ENCODE assay signal across 9 cellular contexts in genomic region chr1:18299441-18300338, GRCh38.
A peak's percentile ranks its signal among the peaks of the same experiment; 100 is the strongest.
DNase-seq lines count a peak whose midpoint lies in the region; ATAC-seq and TF ChIP-seq lines count a peak whose summit lies in the region.
"Had no signal": no experiment of that assay in that cellular context is flagged by ENCODE, and none has a peak within 500 bp of the region (broad histone marks: within the 10 kb centered on the region; RNA-seq: fewer than 3 reads in every experiment).

No MANE protein-coding gene starts in this region.

- no peak for ATAC-seq in activated T-helper 17 cell treated with anti-CD3 and anti-CD28 coated beads, Interleukin-2, amount 50 U/mL, for 72 hours (replicated peaks)
- no peak for ATAC-seq in stimulated activated naive B cell treated with anti-CD40 and anti-IgM and Interleukin-4, amounts not matched to agents 10 μg/mL and 1 μg/mL and 100 μg/mL, for 72 hours (replicated peaks)
- ATAC-seq in HG02981 (IDR thresholded peaks at IDR 0.05; ENCODE audit: unreplicated experiment), result no peak

- DNase-seq in AG09319 (ENCODE audit: extremely low read depth, low read depth), result no peak
- peak; percentile 88 for DNase-seq in NCI-H748 (lab: John Stamatoyannopoulos, UW; ENCODE audit: unreplicated experiment)
- DNase-seq in endodermal cell, result peak; percentile 82
- DNase-seq in stimulated activated CD8-positive, alpha-beta memory T cell treated with anti-CD3 and anti-CD28 coated beads, Interleukin-4, amount 100 ng/mL, for 48 hours, result peak; percentile 37
- no peak for DNase-seq in stimulated activated naive B cell treated with anti-CD40 and anti-IgM and Interleukin-4, amounts not matched to agents 10 μg/mL and 1 μg/mL and 100 μg/mL, for 72 hours

- H3K9me3 ChIP-seq in endodermal cell (ENCODE audit: control insufficient read depth, low read length), result no peaks in the 10 kb centered on the region

- no peaks in the 10 kb centered on the region for H3K9me3 Mint-ChIP-seq in endodermal cell
- no peaks in the 10 kb centered on the region for H3K9me3 Mint-ChIP-seq in activated T-helper 17 cell treated with anti-CD3 and anti-CD28 coated beads, Interleukin-2, amount 50 U/mL, for 72 hours
- H3K9me3 Mint-ChIP-seq in stimulated activated naive B cell treated with anti-CD40 and anti-IgM and Interleukin-4, amounts not matched to agents 10 μg/mL and 1 μg/mL and 100 μg/mL, for 72 hours, result no peaks in the 10 kb centered on the region
- H3K9me3 Mint-ChIP-seq: dendritic cell treated with granulocyte-macrophage colony-stimulating factor and Interleukin-4, amounts not matched to agents 40 ng/mL and 50 ng/mL, for 4 days had no signal

- no peaks in the 10 kb centered on the region for H3K27me3 ChIP-seq in endodermal cell (ENCODE audit: control insufficient read depth, insufficient read depth, low read length, poor library complexity, severe bottlenecking)

- H3K4me3 Mint-ChIP-seq in endodermal cell, result no peak overlapping the region
- H3K4me3 Mint-ChIP-seq in activated T-helper 17 cell treated with anti-CD3 and anti-CD28 coated beads, Interleukin-2, amount 50 U/mL, for 72 hours, result no peak overlapping the region
- H3K4me3 Mint-ChIP-seq in stimulated activated naive B cell treated with anti-CD40 and anti-IgM and Interleukin-4, amounts not matched to agents 10 μg/mL and 1 μg/mL and 100 μg/mL, for 72 hours, result no peak overlapping the region
- H3K4me3 Mint-ChIP-seq: dendritic cell treated with granulocyte-macrophage colony-stimulating factor and Interleukin-4, amounts not matched to agents 40 ng/mL and 50 ng/mL, for 4 days had no signal

- TF ChIP-seq CTCF in AG09319 (IDR thresholded peaks at IDR 0.05; ENCODE audit: low read depth, low read length), result peak; percentile 30
- TF ChIP-seq CTCF in GM12873 (IDR thresholded peaks at IDR 0.05; ENCODE audit: insufficient read depth, low read depth, low read length, missing control alignments), result peak; percentile 84
- TF ChIP-seq CTCF in endodermal cell (conservative IDR thresholded peaks at IDR 0.05), result peak; percentile 92

- 76 to 81% methylated on average over 4 to 7 of the region's 7 CpGs for WGBS in endodermal cell (ENCODE audit: insufficient coverage in 1 of 2, insufficient read length in 1 of 2), 2 experiments

- H3K4me1 Mint-ChIP-seq in endodermal cell, result peaks cover 9% of the 10 kb centered on the region
- no peaks in the 10 kb centered on the region for H3K4me1 Mint-ChIP-seq in activated T-helper 17 cell treated with anti-CD3 and anti-CD28 coated beads, Interleukin-2, amount 50 U/mL, for 72 hours
- H3K4me1 Mint-ChIP-seq in stimulated activated naive B cell treated with anti-CD40 and anti-IgM and Interleukin-4, amounts not matched to agents 10 μg/mL and 1 μg/mL and 100 μg/mL, for 72 hours, result no peaks in the 10 kb centered on the region

- H3K36me3 ChIP-seq in endodermal cell (ENCODE audit: control insufficient read depth, insufficient read depth, low read length), result no peaks in the 10 kb centered on the region

- H3K9ac ChIP-seq in endodermal cell (ENCODE audit: extremely low read depth, low read length, poor library complexity, severe bottlenecking), result no peak overlapping the region

- H3K27ac Mint-ChIP-seq in endodermal cell, result peak overlapping the region; percentile 18
- H3K27ac Mint-ChIP-seq in activated T-helper 17 cell treated with anti-CD3 and anti-CD28 coated beads, Interleukin-2, amount 50 U/mL, for 72 hours, result no peak overlapping the region
- no peak overlapping the region for H3K27ac Mint-ChIP-seq in stimulated activated naive B cell treated with anti-CD40 and anti-IgM and Interleukin-4, amounts not matched to agents 10 μg/mL and 1 μg/mL and 100 μg/mL, for 72 hours
- H3K27ac Mint-ChIP-seq: dendritic cell treated with granulocyte-macrophage colony-stimulating factor and Interleukin-4, amounts not matched to agents 40 ng/mL and 50 ng/mL, for 4 days had no signal

- H3K27me3 Mint-ChIP-seq in endodermal cell (ENCODE audit: insufficient read depth), result peaks cover 8% of the 10 kb centered on the region
- H3K27me3 Mint-ChIP-seq in activated T-helper 17 cell treated with anti-CD3 and anti-CD28 coated beads, Interleukin-2, amount 50 U/mL, for 72 hours, result peaks cover 37% of the 10 kb centered on the region
- peaks cover 41 to 49% of the 10 kb centered on the region in 2 donors for H3K27me3 Mint-ChIP-seq in stimulated activated naive B cell treated with anti-CD40 and anti-IgM and Interleukin-4, amounts not matched to agents 10 μg/mL and 1 μg/mL and 100 μg/mL, for 72 hours

- H3K36me3 Mint-ChIP-seq in endodermal cell (ENCODE audit: low read depth), result no peaks in the 10 kb centered on the region
- no peaks in the 10 kb centered on the region for H3K36me3 Mint-ChIP-seq in activated T-helper 17 cell treated with anti-CD3 and anti-CD28 coated beads, Interleukin-2, amount 50 U/mL, for 72 hours (ENCODE audit: low read depth)
- no peaks in the 10 kb centered on the region for H3K36me3 Mint-ChIP-seq in stimulated activated naive B cell treated with anti-CD40 and anti-IgM and Interleukin-4, amounts not matched to agents 10 μg/mL and 1 μg/mL and 100 μg/mL, for 72 hours

- no peaks in the 10 kb centered on the region for H3K4me1 ChIP-seq in endodermal cell (ENCODE audit: control insufficient read depth, insufficient read depth, low read length)

- no peak overlapping the region for H3K4me3 ChIP-seq in endodermal cell (ENCODE audit: low read length)

- no peak overlapping the region for H3K27ac ChIP-seq in endodermal cell (ENCODE audit: low read depth, low read length)

Comparison
In these comparisons a context has a peak if more than half of its experiments do, and no peak if none do; other contexts are left out.
1. DNase-seq: peak in NCI-H748 (single experiment), endodermal cell (single experiment) and stimulated activated CD8-positive, alpha-beta memory T cell treated with anti-CD3 and anti-CD28 coated beads, Interleukin-4, amount 100 ng/mL, for 48 hours (single experiment); none in AG09319 (single experiment) and stimulated activated naive B cell treated with anti-CD40 and anti-IgM and Interleukin-4, amounts not matched to agents 10 μg/mL and 1 μg/mL and 100 μg/mL, for 72 hours (single experiment).
2. CTCF ChIP-seq: peak in every context shown above with its lines; median percentile 92 in endodermal cell; 84 in GM12873; 30 in AG09319.